ENCODE assay signal across 15 cellular contexts in genomic region chr12:96143827-96144226, GRCh38. TPM values are rescaled to one million over a fixed set of nuclear protein-coding genes. Genes with fewer than 3 reads are reported as not detected.
DNase-seq lines count a peak whose midpoint lies in the region; ATAC-seq and TF ChIP-seq lines count a peak whose summit lies in the region.
"Had no signal": no experiment of that assay in that cellular context is flagged by ENCODE, and none has a peak within 500 bp of the region (broad histone marks: within the 10 kb centered on the region; RNA-seq: fewer than 3 reads in every experiment).

No MANE protein-coding gene starts in this region.

- peak overlapping the region; percentile 95 for H3K27ac Mint-ChIP-seq in endothelial cell (ENCODE audit: unreplicated experiment)
- H3K27ac Mint-ChIP-seq in stimulated activated effector memory CD8-positive, alpha-beta T cell treated with anti-CD3 and anti-CD28 coated beads, Interleukin-12 subunit alpha, Interleukin-12 subunit beta, amount 100 ng/mL, for 72 hours, result peak overlapping the region; percentile 48
- H3K27ac Mint-ChIP-seq: natural killer cell had no signal

- no peaks in the 10 kb centered on the region for H3K36me3 Mint-ChIP-seq in endothelial cell (ENCODE audit: low read depth, unreplicated experiment)
- no peaks in the 10 kb centered on the region for H3K36me3 Mint-ChIP-seq in stimulated activated effector memory CD8-positive, alpha-beta T cell treated with anti-CD3 and anti-CD28 coated beads, Interleukin-12 subunit alpha, Interleukin-12 subunit beta, amount 100 ng/mL, for 72 hours
- H3K36me3 Mint-ChIP-seq: natural killer cell had no signal

- peaks cover 9% of the 10 kb centered on the region for H3K27me3 Mint-ChIP-seq in endothelial cell (ENCODE audit: unreplicated experiment)

- TF ChIP-seq POLR2A in heart left ventricle (IDR thresholded peaks at IDR 0.05) (no peak), NB4 (IDR thresholded peaks at IDR 0.05; ENCODE audit: extremely low read depth, insufficient read length) (no peak)

- H3K4me3 ChIP-seq in heart left ventricle (peak overlapping the region in 1 of 12 donors; percentile 1), NB4 (ENCODE audit: low read depth, low read length) (peak overlapping the region; percentile 14)
- H3K4me3 ChIP-seq: uterus had no signal

- H3K4me1 ChIP-seq in heart left ventricle, result peaks cover 0 to 22% (median 8%) of the 10 kb centered on the region in 12 donors
- H3K4me1 ChIP-seq in foreskin keratinocyte, result peaks cover 6% of the 10 kb centered on the region
- H3K4me1 ChIP-seq: uterus had no signal

- peaks cover 0 to 8% (median 0%) of the 10 kb centered on the region in 12 donors for H3K9me3 ChIP-seq in heart left ventricle
- H3K9me3 ChIP-seq: uterus had no signal

- H3K4me1 Mint-ChIP-seq in endothelial cell (ENCODE audit: unreplicated experiment), result peaks cover 52% of the 10 kb centered on the region
- peaks cover 32% of the 10 kb centered on the region for H3K4me1 Mint-ChIP-seq in stimulated activated effector memory CD8-positive, alpha-beta T cell treated with anti-CD3 and anti-CD28 coated beads, Interleukin-12 subunit alpha, Interleukin-12 subunit beta, amount 100 ng/mL, for 72 hours

- DNase-seq in heart left ventricle (no peak), left cardiac atrium (no peak), NB4 (ENCODE audit: low read depth) (no peak), endothelial cell (ENCODE audit: low spot score) (no peak), foreskin keratinocyte (no peak), islet precursor cell (no peak)
- DNase-seq in stimulated activated effector memory CD8-positive, alpha-beta T cell treated with anti-CD3 and anti-CD28 coated beads, Interleukin-12 subunit alpha, Interleukin-12 subunit beta, amount 100 ng/mL, for 72 hours (ENCODE audit: low spot score in 2 of 2), result no peak
- DNase-seq: activated CD4-positive, alpha-beta T cell treated with anti-CD3 and anti-CD28 coated beads, Interleukin-2, amount 50 U/mL, for 1 hour; activated T-cell treated with anti-CD3 and anti-CD28 coated beads, Interleukin-2, amount 50 U/mL, for 1 hour; natural killer cell; NCI-H1930; T1000; uterus had no signal

- H3K27ac ChIP-seq in heart left ventricle (peak overlapping the region in 9 of 12 donors; percentile 11 to 71 (median 22)), foreskin keratinocyte (no peak overlapping the region)
- H3K27ac ChIP-seq: uterus had no signal

- no peak for ATAC-seq in heart left ventricle
- ATAC-seq in left cardiac atrium, result no peak
- ATAC-seq in stimulated activated effector memory CD8-positive, alpha-beta T cell treated with anti-CD3 and anti-CD28 coated beads, Interleukin-12 subunit alpha, Interleukin-12 subunit beta, amount 100 ng/mL, for 72 hours, result no peak
- no peak for ATAC-seq in GM19324 (IDR thresholded peaks at IDR 0.05; ENCODE audit: low FRiP score, unreplicated experiment)
- no peak for ATAC-seq in foreskin keratinocyte
- ATAC-seq: left lobe of liver had no signal

- no peak overlapping the region for H3K4me3 Mint-ChIP-seq in endothelial cell (ENCODE audit: unreplicated experiment)
- peak overlapping the region; percentile 19 for H3K4me3 Mint-ChIP-seq in stimulated activated effector memory CD8-positive, alpha-beta T cell treated with anti-CD3 and anti-CD28 coated beads, Interleukin-12 subunit alpha, Interleukin-12 subunit beta, amount 100 ng/mL, for 72 hours

- no peaks in the 10 kb centered on the region for H3K9me3 Mint-ChIP-seq in endothelial cell (ENCODE audit: unreplicated experiment)
- no peaks in the 10 kb centered on the region for H3K9me3 Mint-ChIP-seq in stimulated activated effector memory CD8-positive, alpha-beta T cell treated with anti-CD3 and anti-CD28 coated beads, Interleukin-12 subunit alpha, Interleukin-12 subunit beta, amount 100 ng/mL, for 72 hours
- H3K9me3 Mint-ChIP-seq: natural killer cell had no signal

- TF ChIP-seq CTCF in heart left ventricle (IDR thresholded peaks at IDR 0.05), result no peak
- TF ChIP-seq CTCF in NB4 (IDR thresholded peaks at IDR 0.05; ENCODE audit: low read depth, low read length), result no peak
- no peak for TF ChIP-seq CTCF in endothelial cell (IDR thresholded peaks at IDR 0.05; ENCODE audit: unreplicated experiment)
- no peak for TF ChIP-seq CTCF in foreskin keratinocyte (conservative IDR thresholded peaks at IDR 0.05)

- no peaks in the 10 kb centered on the region for H3K36me3 ChIP-seq in heart left ventricle
- H3K36me3 ChIP-seq: uterus had no signal

- WGBS in heart left ventricle, 4 donors, result 34 to 52% (median 49%) methylated on average over 5 of the region's 5 CpGs

- H3K27me3 ChIP-seq in heart left ventricle (no peaks in the 10 kb centered on the region), foreskin keratinocyte (no peaks in the 10 kb centered on the region)
- H3K27me3 ChIP-seq: uterus had no signal

- intact Hi-C loops in heart left ventricle (cut with DNase I), result no loop called here
- intact Hi-C loops in left cardiac atrium (cut with DNase I), result no loop called here

RNA-seq across cellular contexts. Expression of gene ELK3, which starts 50.3 kb away (rescaled TPM):
- 10 to 100 TPM; 14.3 to 42.3 (median 18.6) TPM for total RNA-seq in heart left ventricle
- 10 to 100 TPM in 1 of 2 donors, 1 to 10 TPM in 1; 5.7 to 20.7 TPM for polyA plus RNA-seq in heart left ventricle
- total RNA-seq in left cardiac atrium, result 10 to 100 TPM; 18.4 to 28.7 TPM
- 294 TPM for total RNA-seq in endothelial cell (ENCODE audit: unreplicated experiment)
- total RNA-seq in foreskin keratinocyte, result 82.5 and 87.1 TPM in 2 replicates
- polyA plus RNA-seq in foreskin keratinocyte, result 32.8 and 37.3 TPM in 2 replicates
